ENCODE assay signal across 10 cellular contexts in genomic region chr2:237435844-237436590, GRCh38. TPM values are rescaled to one million over a fixed set of nuclear protein-coding genes. Genes with fewer than 3 reads are reported as not detected.
DNase-seq lines count a peak whose midpoint lies in the region; ATAC-seq lines count a peak whose summit lies in the region.
"Had no signal": no experiment of that assay in that cellular context is flagged by ENCODE, and none has a peak within 500 bp of the region (broad histone marks: within the 10 kb centered on the region; RNA-seq: fewer than 3 reads in every experiment).

No MANE protein-coding gene starts in this region.

- 35% methylated on average over 10 of the region's 10 CpGs for WGBS in GM23248 (ENCODE audit: low coverage in 1 of 2, low lambda C conversion rate in 2 of 2, missing lambda C conversion rate in 2 of 2), 2 experiments

- H3K4me3 Mint-ChIP-seq in activated T-helper 17 cell treated with anti-CD3 and anti-CD28 coated beads, Interleukin-2, amount 50 U/mL, for 72 hours = peak overlapping the region; percentile 93

- no peaks in the 10 kb centered on the region for H3K27me3 ChIP-seq in GM23248 (replicated peaks; ENCODE audit: insufficient read depth)

- peak overlapping the region; percentile 27; the same call in 1 of the 2 replicates for H2AFZ ChIP-seq in GM23248

- H4K20me1 ChIP-seq in GM23248 (ENCODE audit: insufficient read depth) = no peaks in the 10 kb centered on the region

- H3K9me3 Mint-ChIP-seq in activated T-helper 17 cell treated with anti-CD3 and anti-CD28 coated beads, Interleukin-2, amount 50 U/mL, for 72 hours = no peaks in the 10 kb centered on the region

- in situ Hi-C loops in GM23248 (cut with MboI) = no loop called here

- no peaks in the 10 kb centered on the region for H3K79me2 ChIP-seq in GM23248 (ENCODE audit: insufficient read depth)

- H3K9ac ChIP-seq in GM23248 = peak overlapping the region; percentile 92

- intact Hi-C loops in left ventricle myocardium superior (cut with micrococcal nuclease) = no loop called here

- H3K4me1 ChIP-seq in GM23248 (ENCODE audit: insufficient read depth) = peaks cover 55% of the 10 kb centered on the region

- H3F3A ChIP-seq in GM23248 (ENCODE audit: insufficient read depth) = peaks cover 59% of the 10 kb centered on the region

- H3K27ac Mint-ChIP-seq in activated T-helper 17 cell treated with anti-CD3 and anti-CD28 coated beads, Interleukin-2, amount 50 U/mL, for 72 hours = peak overlapping the region; percentile 98

- no peak for ATAC-seq in activated T-helper 17 cell treated with anti-CD3 and anti-CD28 coated beads, Interleukin-2, amount 50 U/mL, for 72 hours (replicated peaks)
- peak; percentile 69 for ATAC-seq in left ventricle myocardium superior
- ATAC-seq in GM19023 (IDR thresholded peaks at IDR 0.05; ENCODE audit: unreplicated experiment) = no peak

- no peaks in the 10 kb centered on the region for H3K9me2 ChIP-seq in GM23248 (ENCODE audit: insufficient read depth)

- peak overlapping the region; percentile 75 for H3K4me2 ChIP-seq in GM23248 (ENCODE audit: unreplicated experiment)

- peak; percentile 95 for DNase-seq in GM23248
- no peak for DNase-seq in left ventricle myocardium superior
- peak; percentile 41 for DNase-seq in stimulated activated CD8-positive, alpha-beta memory T cell treated with anti-CD3 and anti-CD28 coated beads, Interleukin-4, amount 100 ng/mL, for 48 hours
- DNase-seq in effector CD8-positive, alpha-beta T cell (lab: John Stamatoyannopoulos, UW) = no peak
- DNase-seq in substantia nigra (lab: John Stamatoyannopoulos, UW) = no peak
- DNase-seq: SHP77 treated with DMSO at 0.1 percent for 48 hours had no signal

- H3K36me3 ChIP-seq in GM23248 (ENCODE audit: low read depth) = no peaks in the 10 kb centered on the region

- peaks cover 36% of the 10 kb centered on the region for H3K36me3 Mint-ChIP-seq in activated T-helper 17 cell treated with anti-CD3 and anti-CD28 coated beads, Interleukin-2, amount 50 U/mL, for 72 hours (ENCODE audit: low read depth)

- H3K27ac ChIP-seq in GM23248 = peak overlapping the region; percentile 100
- H3K27ac ChIP-seq in substantia nigra (ENCODE audit: low read depth, low read length, poor library complexity, severe bottlenecking) = no peak overlapping the region

- peaks cover 64% of the 10 kb centered on the region for H3K4me1 Mint-ChIP-seq in activated T-helper 17 cell treated with anti-CD3 and anti-CD28 coated beads, Interleukin-2, amount 50 U/mL, for 72 hours

- 0 out of 2 replicates have a peak overlapping the region, but pooled peaks have one; percentile 17 for H3K4me3 ChIP-seq in GM23248
- H3K4me3 ChIP-seq: GM12878, K562 had no signal

- no peaks in the 10 kb centered on the region for H3K27me3 Mint-ChIP-seq in activated T-helper 17 cell treated with anti-CD3 and anti-CD28 coated beads, Interleukin-2, amount 50 U/mL, for 72 hours

- H3K9me3 ChIP-seq in GM23248 (ENCODE audit: low read depth) = no peaks in the 10 kb centered on the region

RNA-seq across cellular contexts. Expression of gene COL6A3, which starts 22.1 kb away (rescaled TPM):
- 1,362 and 1,653 TPM in 2 replicates for total RNA-seq in GM23248 (2014; rRNA removed; shearing (Covaris generic))
- 344 and 350 TPM in 2 replicates for polyA plus RNA-seq in GM23248 (2016; fragmentation: Nextera tagmentation; extraction: Ambion mirVana)
- 10 to 100 TPM; 10.6 to 30.7 TPM for total RNA-seq in activated T-helper 17 cell treated with anti-CD3 and anti-CD28 coated beads, Interleukin-2, amount 50 U/mL, for 72 hours
- total RNA-seq in left ventricle myocardium superior = 59.5 TPM

RNA-seq across cellular contexts. Expression of gene MLPH, which starts 51.0 kb away (rescaled TPM):
- total RNA-seq in GM23248 (2014; rRNA removed; shearing (Covaris generic)) = 4.7 and 8.1 TPM in 2 replicates
- polyA plus RNA-seq in GM23248 (2016; fragmentation: Nextera tagmentation; extraction: Ambion mirVana) = 10.8 and 14.9 TPM in 2 replicates
- total RNA-seq in activated T-helper 17 cell treated with anti-CD3 and anti-CD28 coated beads, Interleukin-2, amount 50 U/mL, for 72 hours = not detected
- 88.9 TPM for total RNA-seq in left ventricle myocardium superior
- polyA plus RNA-seq: K562 had no signal

Comparison
In these comparisons a context has a peak if more than half of its experiments do, and no peak if none do; other contexts are left out.
1. DNase-seq: peak in GM23248 (single experiment) and stimulated activated CD8-positive, alpha-beta memory T cell treated with anti-CD3 and anti-CD28 coated beads, Interleukin-4, amount 100 ng/mL, for 48 hours (single experiment); none in left ventricle myocardium superior (single experiment), effector CD8-positive, alpha-beta T cell (single experiment) and substantia nigra (0 of 49).
2. RNA of gene COL6A3, which starts 22.1 kb away (total RNA-seq): 1,362 to 1,653 TPM in GM23248; 59.5 TPM in left ventricle myocardium superior (single experiment) and 10.6 to 30.7 TPM in activated T-helper 17 cell treated with anti-CD3 and anti-CD28 coated beads, Interleukin-2, amount 50 U/mL, for 72 hours; every median in the first group is over 10 times any median in the second.